ENCODE assay signal across 1 cellular context in the genomic region with DNA sequence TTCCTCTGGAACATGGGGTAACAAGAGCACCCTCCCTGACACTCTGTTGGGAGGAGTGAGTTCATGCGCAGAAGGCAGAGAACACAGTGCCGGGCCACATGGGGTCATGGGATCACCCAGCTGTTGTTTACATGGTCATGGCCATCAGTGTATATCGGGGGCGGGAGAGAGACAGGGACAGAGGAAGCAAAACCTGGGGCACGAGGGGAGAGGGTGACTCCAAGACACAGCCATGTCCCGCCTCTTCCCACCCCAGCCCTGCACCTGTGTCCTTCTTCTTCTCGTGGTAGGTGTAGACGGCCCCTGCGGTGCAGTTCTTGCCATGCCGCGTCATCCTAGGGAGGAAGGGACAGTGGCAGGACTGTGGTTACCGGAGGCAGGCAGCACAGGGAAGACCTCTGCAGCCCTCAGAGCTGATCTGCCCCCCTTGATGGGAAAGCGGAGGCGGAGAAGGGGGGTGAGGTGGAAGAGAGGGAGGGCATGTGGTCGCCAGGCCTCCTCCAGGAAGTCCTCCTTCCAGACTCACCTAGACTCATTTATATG.
A peak's percentile ranks its signal among the peaks of the same experiment; 100 is the strongest.
TF ChIP-seq lines count a peak whose summit lies in the region.

No MANE protein-coding gene starts in this region.

TF ChIP-seq in K562, 482 proteins besides CTCF, POLR2A, EP300 and RAD21 (continues in another document):
- no peak for TF ChIP-seq HDAC2 (IDR thresholded peaks at IDR 0.05)
- no peak for TF ChIP-seq RBM14 (IDR thresholded peaks at IDR 0.05; ENCODE audit: borderline replicate concordance, insufficient read depth, low read depth, low read length)
- no peak for TF ChIP-seq NFXL1 (CRISPR knock-in tag; IDR thresholded peaks at IDR 0.05)
- no peak for TF ChIP-seq ERF (CRISPR knock-in tag; IDR thresholded peaks at IDR 0.05)
- TF ChIP-seq, protein P1, sequence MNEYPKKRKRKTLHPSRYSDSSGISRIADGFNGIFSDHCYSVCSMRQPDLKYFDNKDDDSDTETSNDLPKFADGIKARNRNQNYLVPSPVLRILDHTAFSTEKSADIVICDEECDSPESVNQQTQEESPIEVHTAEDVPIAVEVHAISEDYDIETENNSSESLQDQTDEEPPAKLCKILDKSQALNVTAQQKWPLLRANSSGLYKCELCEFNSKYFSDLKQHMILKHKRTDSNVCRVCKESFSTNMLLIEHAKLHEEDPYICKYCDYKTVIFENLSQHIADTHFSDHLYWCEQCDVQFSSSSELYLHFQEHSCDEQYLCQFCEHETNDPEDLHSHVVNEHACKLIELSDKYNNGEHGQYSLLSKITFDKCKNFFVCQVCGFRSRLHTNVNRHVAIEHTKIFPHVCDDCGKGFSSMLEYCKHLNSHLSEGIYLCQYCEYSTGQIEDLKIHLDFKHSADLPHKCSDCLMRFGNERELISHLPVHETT (CRISPR knock-in tag; conservative IDR thresholded peaks at IDR 0.05 in 1 of 2, IDR thresholded peaks at IDR 0.05 in 1 of 2), result no peak
- TF ChIP-seq NRF1 (conservative IDR thresholded peaks at IDR 0.05 in 1 of 2, IDR thresholded peaks at IDR 0.05 in 1 of 2), result peak in 1 of 2 experiments; percentile 37; a peak in 1 of 4 replicates
- TF ChIP-seq ZNF583 (CRISPR knock-in tag; IDR thresholded peaks at IDR 0.05), result no peak
- no peak for TF ChIP-seq STAT5A (IDR thresholded peaks at IDR 0.05; ENCODE audit: borderline replicate concordance, low read length)
- no peak for TF ChIP-seq THAP12 (CRISPR knock-in tag; IDR thresholded peaks at IDR 0.05)
- no peak for TF ChIP-seq NEUROD1 (IDR thresholded peaks at IDR 0.05; ENCODE audit: borderline replicate concordance, low read depth, low read length, partially characterized antibody)
- TF ChIP-seq TFAP4 (CRISPR knock-in tag; IDR thresholded peaks at IDR 0.05; ENCODE audit: borderline replicate concordance), result peak; percentile 73
- peak in 1 of 2 experiments; percentile 36; a peak in 1 of 4 replicates for TF ChIP-seq KDM1A (IDR thresholded peaks at IDR 0.05)
- no peak for TF ChIP-seq CHD4 (IDR thresholded peaks at IDR 0.05; ENCODE audit: insufficient read depth, insufficient replicate concordance, low read depth, low read length, poor library complexity, severe bottlenecking)
- TF ChIP-seq CEBPG (CRISPR knock-in tag; IDR thresholded peaks at IDR 0.05), result no peak
- TF ChIP-seq CEBPG (tag; conservative IDR thresholded peaks at IDR 0.05 in 1 of 2, IDR thresholded peaks at IDR 0.05 in 1 of 2), result no peak
- TF ChIP-seq NELFE (IDR thresholded peaks at IDR 0.05; ENCODE audit: insufficient read depth, insufficient read length), result no peak
- peak; percentile 64 to 77 for TF ChIP-seq FOXK2 (conservative IDR thresholded peaks at IDR 0.05 in 1 of 2, IDR thresholded peaks at IDR 0.05 in 1 of 2; ENCODE audit: low read depth in 2 of 2)
- TF ChIP-seq NFE2 (IDR thresholded peaks at IDR 0.05; ENCODE audit: low read depth), result peak; percentile 80
- no peak for TF ChIP-seq ATF7 (IDR thresholded peaks at IDR 0.05)
- no peak for TF ChIP-seq ESRRB (CRISPR knock-in tag; IDR thresholded peaks at IDR 0.05; ENCODE audit: borderline replicate concordance)
- no peak for TF ChIP-seq KHSRP (IDR thresholded peaks at IDR 0.05)
- TF ChIP-seq MTA3 (IDR thresholded peaks at IDR 0.05; ENCODE audit: borderline replicate concordance), result no peak
- TF ChIP-seq LCOR (CRISPR knock-in tag; IDR thresholded peaks at IDR 0.05), result no peak
- peak; percentile 63 for TF ChIP-seq DACH1 (IDR thresholded peaks at IDR 0.05; ENCODE audit: partially characterized antibody)
- peak; percentile 23; the same call in 1 of the 2 replicates for TF ChIP-seq ZBTB7A (IDR thresholded peaks at IDR 0.05; ENCODE audit: borderline replicate concordance, control insufficient read depth, low read depth, low read length)
- no peak for TF ChIP-seq EP400 (IDR thresholded peaks at IDR 0.05)
- TF ChIP-seq ZFP36 (IDR thresholded peaks at IDR 0.05; ENCODE audit: low read depth, low read length, partially characterized antibody), result peak; percentile 97
- no peak for TF ChIP-seq ZC3H8 (IDR thresholded peaks at IDR 0.05)
- no peak for TF ChIP-seq SP1 (CRISPR knock-in tag; IDR thresholded peaks at IDR 0.05)
- TF ChIP-seq ZNF408 (CRISPR knock-in tag; IDR thresholded peaks at IDR 0.05; ENCODE audit: low read depth), result no peak
- no peak for TF ChIP-seq ZNF384 (IDR thresholded peaks at IDR 0.05; ENCODE audit: low read depth, low read length)
- TF ChIP-seq ZNF280B (CRISPR knock-in tag; IDR thresholded peaks at IDR 0.05), result no peak
- TF ChIP-seq CREM (IDR thresholded peaks at IDR 0.05; ENCODE audit: low read depth), result peak; percentile 35; the same call in 1 of the 2 replicates
- no peak for TF ChIP-seq MTA1 (IDR thresholded peaks at IDR 0.05; ENCODE audit: borderline replicate concordance)
- TF ChIP-seq MLLT1 (IDR thresholded peaks at IDR 0.05), result no peak
- peak; percentile 10; the same call in 1 of the 2 replicates for TF ChIP-seq MAX (CRISPR knock-in tag; IDR thresholded peaks at IDR 0.05)
- TF ChIP-seq CBFA2T2 (conservative IDR thresholded peaks at IDR 0.05), result no peak; the same call in 1 of the 2 replicates
- peak; percentile 67 for TF ChIP-seq EGR1 (conservative IDR thresholded peaks at IDR 0.05)
- TF ChIP-seq SMARCC2 (IDR thresholded peaks at IDR 0.05; ENCODE audit: low read depth), result no peak
- TF ChIP-seq RBFOX2 (IDR thresholded peaks at IDR 0.05; ENCODE audit: low read depth, low read length), result no peak
- peak; percentile 50; the same call in 1 of the 2 replicates for TF ChIP-seq ZNF263 (CRISPR knock-in tag; IDR thresholded peaks at IDR 0.05; ENCODE audit: borderline replicate concordance)
- peak; percentile 21; the same call in 1 of the 2 replicates for TF ChIP-seq SPI1 (IDR thresholded peaks at IDR 0.05; ENCODE audit: borderline replicate concordance, low read depth, low read length)
- no peak for TF ChIP-seq ARHGAP35 (IDR thresholded peaks at IDR 0.05; ENCODE audit: partially characterized antibody)
- no peak for TF ChIP-seq BRCA1 (IDR thresholded peaks at IDR 0.05)
- no peak for TF ChIP-seq BRCA1 (CRISPR knock-in tag; IDR thresholded peaks at IDR 0.05)
- TF ChIP-seq ATF1 (CRISPR knock-in tag; IDR thresholded peaks at IDR 0.05), result no peak
- peak; percentile 23; the same call in 1 of the 2 replicates for TF ChIP-seq ATF1 (tag; IDR thresholded peaks at IDR 0.05)
- TF ChIP-seq MYC (IDR thresholded peaks at IDR 0.05; ENCODE audit: low read depth, low read length), result 0 out of 2 replicates have a peak, but pooled peaks have one; percentile 5
- no peak for TF ChIP-seq MYC (CRISPR knock-in tag; IDR thresholded peaks at IDR 0.05; ENCODE audit: borderline replicate concordance, low read depth)
- no peak for TF ChIP-seq ZNF778 (CRISPR knock-in tag; IDR thresholded peaks at IDR 0.05)
- TF ChIP-seq, protein P2, sequence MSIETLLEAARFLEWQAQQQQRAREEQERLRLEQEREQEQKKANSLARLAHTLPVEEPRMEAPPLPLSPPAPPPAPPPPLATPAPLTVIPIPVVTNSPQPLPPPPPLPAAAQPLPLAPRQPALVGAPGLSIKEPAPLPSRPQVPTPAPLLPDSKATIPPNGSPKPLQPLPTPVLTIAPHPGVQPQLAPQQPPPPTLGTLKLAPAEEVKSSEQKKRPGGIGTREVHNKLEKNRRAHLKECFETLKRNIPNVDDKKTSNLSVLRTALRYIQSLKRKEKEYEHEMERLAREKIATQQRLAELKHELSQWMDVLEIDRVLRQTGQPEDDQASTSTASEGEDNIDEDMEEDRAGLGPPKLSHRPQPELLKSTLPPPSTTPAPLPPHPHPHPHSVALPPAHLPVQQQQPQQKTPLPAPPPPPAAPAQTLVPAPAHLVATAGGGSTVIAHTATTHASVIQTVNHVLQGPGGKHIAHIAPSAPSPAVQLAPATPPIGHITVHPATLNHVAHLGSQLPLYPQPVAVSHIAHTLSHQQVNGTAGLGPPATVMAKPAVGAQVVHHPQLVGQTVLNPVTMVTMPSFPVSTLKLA (conservative IDR thresholded peaks at IDR 0.05), result peak in 1 of 2 experiments; percentile 59; a peak in 2 of 4 replicates
- TF ChIP-seq THRB (CRISPR knock-in tag; conservative IDR thresholded peaks at IDR 0.05), result no peak
- no peak for TF ChIP-seq PML (IDR thresholded peaks at IDR 0.05; ENCODE audit: low read length)
- TF ChIP-seq ZEB2 (IDR thresholded peaks at IDR 0.05), result no peak
- TF ChIP-seq ESRRA (IDR thresholded peaks at IDR 0.05; ENCODE audit: borderline replicate concordance, low read depth), result peak; percentile 40; the same call in 1 of the 2 replicates
- peak; percentile 41 for TF ChIP-seq C11orf30 (IDR thresholded peaks at IDR 0.05; ENCODE audit: low read depth)
- TF ChIP-seq, protein P3, sequence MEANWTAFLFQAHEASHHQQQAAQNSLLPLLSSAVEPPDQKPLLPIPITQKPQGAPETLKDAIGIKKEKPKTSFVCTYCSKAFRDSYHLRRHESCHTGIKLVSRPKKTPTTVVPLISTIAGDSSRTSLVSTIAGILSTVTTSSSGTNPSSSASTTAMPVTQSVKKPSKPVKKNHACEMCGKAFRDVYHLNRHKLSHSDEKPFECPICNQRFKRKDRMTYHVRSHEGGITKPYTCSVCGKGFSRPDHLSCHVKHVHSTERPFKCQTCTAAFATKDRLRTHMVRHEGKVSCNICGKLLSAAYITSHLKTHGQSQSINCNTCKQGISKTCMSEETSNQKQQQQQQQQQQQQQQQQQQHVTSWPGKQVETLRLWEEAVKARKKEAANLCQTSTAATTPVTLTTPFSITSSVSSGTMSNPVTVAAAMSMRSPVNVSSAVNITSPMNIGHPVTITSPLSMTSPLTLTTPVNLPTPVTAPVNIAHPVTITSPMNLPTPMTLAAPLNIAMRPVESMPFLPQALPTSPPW (CRISPR knock-in tag; IDR thresholded peaks at IDR 0.05), result peak; percentile 89
- peak in 1 of 2 experiments; percentile 39; a peak in 1 of 4 replicates for TF ChIP-seq HDAC1 (IDR thresholded peaks at IDR 0.05)
- TF ChIP-seq MTF1 (CRISPR knock-in tag; IDR thresholded peaks at IDR 0.05; ENCODE audit: borderline replicate concordance), result no peak
- 0 out of 2 replicates have a peak, but pooled peaks have one; percentile 17 for TF ChIP-seq CBFA2T3 (IDR thresholded peaks at IDR 0.05)
- TF ChIP-seq HNRNPL (IDR thresholded peaks at IDR 0.05; ENCODE audit: low read depth, low read length), result no peak
- TF ChIP-seq ZNF57 (CRISPR knock-in tag; IDR thresholded peaks at IDR 0.05), result no peak
- no peak for TF ChIP-seq TCF3 (CRISPR knock-in tag; IDR thresholded peaks at IDR 0.05)
- TF ChIP-seq SMARCB1 (IDR thresholded peaks at IDR 0.05; ENCODE audit: insufficient read length, low read depth), result no peak
- TF ChIP-seq ZBTB8A (IDR thresholded peaks at IDR 0.05; ENCODE audit: partially characterized antibody), result no peak
- TF ChIP-seq ADNP (tag; IDR thresholded peaks at IDR 0.05), result no peak
